In genomic region chr2:74275228-74275627, GRCh38 we compare ENCODE assay signal across 22 cellular contexts.
DNase-seq lines count a peak whose midpoint lies in the region; ATAC-seq, FAIRE-seq and TF ChIP-seq lines count a peak whose summit lies in the region.
"Had no signal": no experiment of that assay in that cellular context is flagged by ENCODE, and none has a peak within 500 bp of the region (broad histone marks: within the 10 kb centered on the region; RNA-seq: fewer than 3 reads in every experiment).

No MANE protein-coding gene starts in this region.

- TF ChIP-seq POLR2A in thyroid gland (IDR thresholded peaks at IDR 0.05), result no peak

- no peaks in the 10 kb centered on the region for H3K9me3 ChIP-seq in thyroid gland
- H3K9me3 ChIP-seq: A549, Caco-2 had no signal

- no peaks in the 10 kb centered on the region for H3K36me3 ChIP-seq in thyroid gland

- H3K9me3 Mint-ChIP-seq in memory B cell, result no peaks in the 10 kb centered on the region
- H3K9me3 Mint-ChIP-seq: CD4-positive, alpha-beta T cell; CD8-positive, alpha-beta T cell had no signal

- no peaks in the 10 kb centered on the region for H3K27me3 ChIP-seq in thyroid gland

- no peak for TF ChIP-seq CTCF in thyroid gland (IDR thresholded peaks at IDR 0.05)

- 40 to 43% methylated on average over 1 of the region's 1 CpG for WGBS in thyroid gland, 2 donors

- intact Hi-C loops in thyroid gland (cut with DNase I), result no loop called here

- ATAC-seq in memory B cell (ENCODE audit: low read depth), result peak; percentile 27
- ATAC-seq in HG02938 (IDR thresholded peaks at IDR 0.05; ENCODE audit: unreplicated experiment), result no peak
- ATAC-seq: A549; CD8-positive, alpha-beta T cell had no signal

- H3K27me3 Mint-ChIP-seq in memory B cell, result no peaks in the 10 kb centered on the region
- H3K27me3 Mint-ChIP-seq: B cell; CD4-positive, alpha-beta T cell had no signal

- H3K4me1 Mint-ChIP-seq in memory B cell, result peaks cover 9% of the 10 kb centered on the region

- DNase-seq in NCI-H1436 (lab: John Stamatoyannopoulos, UW) (peak; percentile 24), NCI-H1436 treated with DMSO at 0.1 percent for 48 hours (lab: John Stamatoyannopoulos, UW) (no peak), GM18507 (ENCODE audit: extremely low spot score, insufficient read length, low read depth) (no peak), memory B cell (ENCODE audit: low spot score in 2 of 2) (no peak), thyroid gland (peak; percentile 49 to 65), NCI-H510A (lab: John Stamatoyannopoulos, UW) (no peak), dermis blood vessel endothelial cell (no peak)
- DNase-seq: AML-193; Caco-2; Calu3; CD4-positive, alpha-beta T cell; CD8-positive, alpha-beta T cell; DMS79 treated with DMSO at 0.1 percent for 48 hours; GF-D8 had no signal

- peak overlapping the region in 2 of 3 donors; percentile 18 to 35 for H3K27ac ChIP-seq in thyroid gland
- H3K27ac ChIP-seq: 22Rv1, A549, C4-2B had no signal

- peaks cover 8% of the 10 kb centered on the region for H3K36me3 Mint-ChIP-seq in memory B cell

- no peak overlapping the region for H3K4me3 ChIP-seq in thyroid gland (replicated peaks in 1 of 3)
- H3K4me3 ChIP-seq: A549 had no signal

- H3K4me3 Mint-ChIP-seq in memory B cell, result no peak overlapping the region
- H3K4me3 Mint-ChIP-seq: B cell; CD4-positive, alpha-beta T cell; CD8-positive, alpha-beta T cell had no signal

- FAIRE-seq in GM18507 (lab: Jason Lieb, UNC), result peak; percentile 5
- FAIRE-seq: A549, D721Med, G401.6, GM12891 had no signal

- peaks cover 9 to 33% of the 10 kb centered on the region in 2 donors for H3K4me1 ChIP-seq in thyroid gland
- H3K4me1 ChIP-seq: A549, Caco-2 had no signal

- no peak overlapping the region for H3K27ac Mint-ChIP-seq in memory B cell
- H3K27ac Mint-ChIP-seq: B cell; CD4-positive, alpha-beta T cell; CD8-positive, alpha-beta T cell had no signal

Comparison
In these comparisons a context has a peak if more than half of its experiments do, and no peak if none do; other contexts are left out.
1. DNase-seq: peak in NCI-H1436 (single experiment) and thyroid gland (2 of 2); none in NCI-H1436 treated with DMSO at 0.1 percent for 48 hours (single experiment), GM18507 (single experiment), memory B cell (0 of 2), NCI-H510A (single experiment) and dermis blood vessel endothelial cell (single experiment).